In genomic region chr4:57287687-57288604, GRCh38 we compare ENCODE assay signal across 17 cellular contexts.
A peak's percentile ranks its signal among the peaks of the same experiment; 100 is the strongest.
DNase-seq lines count a peak whose midpoint lies in the region; ATAC-seq and TF ChIP-seq lines count a peak whose summit lies in the region.
"Had no signal": no experiment of that assay in that cellular context is flagged by ENCODE, and none has a peak within 500 bp of the region (broad histone marks: within the 10 kb centered on the region; RNA-seq: fewer than 3 reads in every experiment).

No MANE protein-coding gene starts in this region.

- H2AFZ ChIP-seq in H9 (ENCODE audit: low read length): no peak overlapping the region
- H2AFZ ChIP-seq in OCI-LY3 (ENCODE audit: low read depth, low read length): no peak overlapping the region

- H3K79me1 ChIP-seq in H9 (ENCODE audit: insufficient read depth, low read depth, low read length, poor library complexity, severe bottlenecking): no peaks in the 10 kb centered on the region

- H3K4me3 Mint-ChIP-seq in H9: peak overlapping the region; percentile 32 to 51; a peak in 3 of 5 replicates
- H3K4me3 Mint-ChIP-seq in CD8-positive, alpha-beta memory T cell: no peak overlapping the region
- H3K4me3 Mint-ChIP-seq: CD4-positive, CD25-positive, alpha-beta regulatory T cell; IgD-negative memory B cell had no signal

- H2BK15ac ChIP-seq in H9 (ENCODE audit: low read depth, low read length): no peak overlapping the region

- H3K27ac ChIP-seq in H9 (ENCODE audit: insufficient read length, low read depth, low read length) (no peak overlapping the region), OCI-LY3 (ENCODE audit: low read length) (no peak overlapping the region), iPS-20b (ENCODE audit: low read length) (no peak overlapping the region), body of pancreas (no peak overlapping the region)
- H3K27ac ChIP-seq in CD8-positive, alpha-beta memory T cell (ENCODE audit: low read depth, low read length): no peak overlapping the region
- H3K27ac ChIP-seq: 22Rv1; BLaER1 treated with 17β-estradiol and CSF1 and Interleukin-3, amounts not matched to agents 10 nM and 100 nM had no signal

- H3K18ac ChIP-seq in H9 (ENCODE audit: insufficient read length, low read depth, low read length): no peak overlapping the region

- CTCF ChIA-PET in CD8-positive, alpha-beta memory T cell (lab: Charles Lee): no interaction called here

- peak; percentile 7 for DNase-seq in ELF-1 (ENCODE audit: low read depth, low spot score)
- no peak for DNase-seq in H9
- no peak for DNase-seq in CD8-positive, alpha-beta memory T cell
- no peak for DNase-seq in Ammon's horn (ENCODE audit: low spot score)
- no peak for DNase-seq in body of pancreas
- DNase-seq: AML-193; Calu3; CD4-positive, CD25-positive, alpha-beta regulatory T cell; DMS 273 treated with DMSO at 0.1 percent for 48 hours; KG1 had no signal

- H4K91ac ChIP-seq in H9 (ENCODE audit: insufficient read length, low read depth, low read length): no peak overlapping the region

- no peaks in the 10 kb centered on the region for H3K79me2 ChIP-seq in H9 (ENCODE audit: insufficient read depth, low read length)
- H3K79me2 ChIP-seq in OCI-LY3 (ENCODE audit: low read length): no peaks in the 10 kb centered on the region

- no peak overlapping the region for H3K4ac ChIP-seq in H9 (ENCODE audit: low read depth, low read length)

- H2BK20ac ChIP-seq in H9 (ENCODE audit: low read depth, low read length, poor library complexity, severe bottlenecking): no peak overlapping the region

- H4K20me1 ChIP-seq in H9 (ENCODE audit: control insufficient read depth, insufficient read depth, insufficient read length): no peaks in the 10 kb centered on the region
- H4K20me1 ChIP-seq in OCI-LY3 (ENCODE audit: insufficient read depth, low read length): no peaks in the 10 kb centered on the region
- H4K20me1 ChIP-seq: BLaER1 treated with 17β-estradiol and CSF1 and Interleukin-3, amounts not matched to agents 10 nM and 100 nM had no signal

- H3K36me3 Mint-ChIP-seq in H9 (ENCODE audit: insufficient read depth in 1 of 3, low read depth in 3 of 3): peaks cover 0 to 16% (median 7%) of the 10 kb centered on the region in 3 experiments; a peak in 4 of 7 replicates
- H3K36me3 Mint-ChIP-seq in CD8-positive, alpha-beta memory T cell: no peaks in the 10 kb centered on the region
- H3K36me3 Mint-ChIP-seq: CD4-positive, CD25-positive, alpha-beta regulatory T cell; IgD-negative memory B cell had no signal

- no peak overlapping the region for H2BK12ac ChIP-seq in H9 (ENCODE audit: insufficient read length, low read depth, low read length)

- H3K4me3 ChIP-seq in OCI-LY3 (ENCODE audit: low read length) (no peak overlapping the region), iPS-20b (ENCODE audit: low read length) (peak overlapping the region; percentile 25; the same call in 1 of the 2 replicates), body of pancreas (no peak overlapping the region)
- H3K4me3 ChIP-seq in CD8-positive, alpha-beta memory T cell (ENCODE audit: low read length): no peak overlapping the region
- H3K4me3 ChIP-seq: BLaER1 treated with 17β-estradiol and CSF1 and Interleukin-3, amounts not matched to agents 10 nM and 100 nM; GM12878; HAP-1 had no signal

- no peak overlapping the region for H3K14ac ChIP-seq in H9 (ENCODE audit: insufficient read depth, low read length)

- TF ChIP-seq CTCF in H9 (conservative IDR thresholded peaks at IDR 0.05) (no peak), OCI-LY3 (IDR thresholded peaks at IDR 0.05; ENCODE audit: low read depth, low read length) (no peak), body of pancreas (IDR thresholded peaks at IDR 0.05) (no peak)

- H3K27ac Mint-ChIP-seq in H9: peak overlapping the region in 1 of 3 experiments; percentile 79; a peak in 1 of 7 replicates
- no peak overlapping the region for H3K27ac Mint-ChIP-seq in CD8-positive, alpha-beta memory T cell
- H3K27ac Mint-ChIP-seq: CD4-positive, CD25-positive, alpha-beta regulatory T cell; IgD-negative memory B cell had no signal

- WGBS in H9 (ENCODE audit: extremely low coverage, insufficient read length, low lambda C conversion rate): no CpG with 5 or more reads among the region's 5 CpGs
- WGBS in body of pancreas, 2 donors: 57 to 71% methylated on average over 5 of the region's 5 CpGs

- H3K9me3 ChIP-seq in H9 (ENCODE audit: control insufficient read depth, low read depth, low read length) (no peaks in the 10 kb centered on the region), OCI-LY3 (ENCODE audit: insufficient read depth, low read length) (no peaks in the 10 kb centered on the region), iPS-20b (ENCODE audit: insufficient read depth, low read depth, low read length) (no peaks in the 10 kb centered on the region), body of pancreas (no peaks in the 10 kb centered on the region)
- no peaks in the 10 kb centered on the region for H3K9me3 ChIP-seq in CD8-positive, alpha-beta memory T cell (ENCODE audit: low read length)
- H3K9me3 ChIP-seq: BLaER1 treated with 17β-estradiol and CSF1 and Interleukin-3, amounts not matched to agents 10 nM and 100 nM; HAP-1 had no signal

- H4K8ac ChIP-seq in H9 (replicated peaks; ENCODE audit: insufficient read length, low read depth, low read length): no peak overlapping the region

- no peak overlapping the region for H4K5ac ChIP-seq in H9 (ENCODE audit: insufficient read length, low read depth, low read length)

- POLR2A ChIA-PET in CD8-positive, alpha-beta memory T cell (lab: Charles Lee): no interaction called here

- TF ChIP-seq POLR2A in body of pancreas (IDR thresholded peaks at IDR 0.05): no peak

- H3K9ac ChIP-seq in H9 (ENCODE audit: extremely low read depth, insufficient read length, low read length) (no peak overlapping the region), OCI-LY3 (ENCODE audit: low read length) (no peak overlapping the region), iPS-20b (ENCODE audit: low read depth, low read length) (no peak overlapping the region)
- H3K9ac ChIP-seq: BLaER1 treated with 17β-estradiol and CSF1 and Interleukin-3, amounts not matched to agents 10 nM and 100 nM had no signal

- H3K9me3 Mint-ChIP-seq in H9: peaks cover 7 to 16% of the 10 kb centered on the region in 2 experiments; a peak in 3 of 5 replicates
- H3K9me3 Mint-ChIP-seq in CD8-positive, alpha-beta memory T cell: peaks cover 0 to 3% (median 0%) of the 10 kb centered on the region in 5 donors

- no peaks in the 10 kb centered on the region for H3K36me3 ChIP-seq in OCI-LY3 (replicated peaks; ENCODE audit: low read depth, low read length)
- H3K36me3 ChIP-seq in iPS-20b (ENCODE audit: insufficient read depth, low read depth, low read length): no peaks in the 10 kb centered on the region
- H3K36me3 ChIP-seq in CD8-positive, alpha-beta memory T cell (ENCODE audit: insufficient read depth, low read length): no peaks in the 10 kb centered on the region
- no peaks in the 10 kb centered on the region for H3K36me3 ChIP-seq in body of pancreas (replicated peaks in 1 of 2; ENCODE audit: insufficient read depth in 1 of 2, low read depth in 2 of 2)
- H3K36me3 ChIP-seq: BLaER1 treated with 17β-estradiol and CSF1 and Interleukin-3, amounts not matched to agents 10 nM and 100 nM; HAP-1 had no signal

- H3K4me2 ChIP-seq in H9 (ENCODE audit: insufficient read depth, insufficient read length, low read length) (peak overlapping the region; percentile 43), OCI-LY3 (ENCODE audit: low read length) (peak overlapping the region; percentile 41; the same call in 1 of the 2 replicates)
- H3K4me2 ChIP-seq: BLaER1 treated with 17β-estradiol and CSF1 and Interleukin-3, amounts not matched to agents 10 nM and 100 nM had no signal

- intact Hi-C loops in body of pancreas (cut with DNase I): no loop called here

- no peak overlapping the region for H3T11ph ChIP-seq in H9 (ENCODE audit: low read length)

- H2BK120ac ChIP-seq in H9 (ENCODE audit: low read depth, low read length, poor library complexity, severe bottlenecking): no peak overlapping the region

- no peak for ATAC-seq in body of pancreas
- ATAC-seq: GM12878 had no signal

- no peak overlapping the region for H3K56ac ChIP-seq in H9 (ENCODE audit: insufficient read length, low read depth, low read length)

- H3K23me2 ChIP-seq in H9 (ENCODE audit: insufficient read length, low read depth, low read length, poor library complexity, severe bottlenecking): no peaks in the 10 kb centered on the region

- H3K4me1 Mint-ChIP-seq in H9: peaks cover 27 to 42% of the 10 kb centered on the region in 2 experiments
- H3K4me1 Mint-ChIP-seq in CD8-positive, alpha-beta memory T cell: no peaks in the 10 kb centered on the region
- H3K4me1 Mint-ChIP-seq: CD4-positive, CD25-positive, alpha-beta regulatory T cell; IgD-negative memory B cell had no signal

- no peaks in the 10 kb centered on the region; the same call in 1 of the 2 replicates for H3K27me3 ChIP-seq in H9 (ENCODE audit: insufficient read depth, low read length)
- H3K27me3 ChIP-seq in OCI-LY3 (ENCODE audit: low read depth, low read length): no peaks in the 10 kb centered on the region
- H3K27me3 ChIP-seq in iPS-20b (ENCODE audit: insufficient read depth, low read length): no peaks in the 10 kb centered on the region
- no peaks in the 10 kb centered on the region for H3K27me3 ChIP-seq in CD8-positive, alpha-beta memory T cell (ENCODE audit: insufficient read depth, low read length, poor library complexity, severe bottlenecking)
- H3K27me3 ChIP-seq in body of pancreas: no peaks in the 10 kb centered on the region
- H3K27me3 ChIP-seq: BLaER1 treated with 17β-estradiol and CSF1 and Interleukin-3, amounts not matched to agents 10 nM and 100 nM had no signal

- peaks cover 36% of the 10 kb centered on the region for H3K27me3 Mint-ChIP-seq in H9 (ENCODE audit: low read depth)
- peaks cover 0 to 4% of the 10 kb centered on the region in 2 donors for H3K27me3 Mint-ChIP-seq in CD8-positive, alpha-beta memory T cell

- H2BK5ac ChIP-seq in H9 (ENCODE audit: insufficient read length, low read length): no peak overlapping the region

- no peak overlapping the region for H3K23ac ChIP-seq in H9 (ENCODE audit: insufficient read length, low read depth, low read length)

- no peak overlapping the region for H2AK5ac ChIP-seq in H9 (ENCODE audit: insufficient read length, low read length)

- H3K4me1 ChIP-seq in H9 (ENCODE audit: insufficient read depth, low read length): peaks cover 7% of the 10 kb centered on the region
- H3K4me1 ChIP-seq in OCI-LY3 (ENCODE audit: low read length): peaks cover 17% of the 10 kb centered on the region
- H3K4me1 ChIP-seq in iPS-20b (ENCODE audit: insufficient read depth, low read length): peaks cover 9% of the 10 kb centered on the region; the same call in 1 of the 2 replicates
- H3K4me1 ChIP-seq in CD8-positive, alpha-beta memory T cell (ENCODE audit: insufficient read depth, low read length): no peaks in the 10 kb centered on the region
- no peaks in the 10 kb centered on the region for H3K4me1 ChIP-seq in body of pancreas
- H3K4me1 ChIP-seq: BLaER1 treated with 17β-estradiol and CSF1 and Interleukin-3, amounts not matched to agents 10 nM and 100 nM had no signal

Comparison
In these comparisons a context has a peak if more than half of its experiments do, and no peak if none do; other contexts are left out.
1. H3K4me3 Mint-ChIP-seq: peak in H9 (2 of 2); none in CD8-positive, alpha-beta memory T cell (0 of 7).